In the genomic region with DNA sequence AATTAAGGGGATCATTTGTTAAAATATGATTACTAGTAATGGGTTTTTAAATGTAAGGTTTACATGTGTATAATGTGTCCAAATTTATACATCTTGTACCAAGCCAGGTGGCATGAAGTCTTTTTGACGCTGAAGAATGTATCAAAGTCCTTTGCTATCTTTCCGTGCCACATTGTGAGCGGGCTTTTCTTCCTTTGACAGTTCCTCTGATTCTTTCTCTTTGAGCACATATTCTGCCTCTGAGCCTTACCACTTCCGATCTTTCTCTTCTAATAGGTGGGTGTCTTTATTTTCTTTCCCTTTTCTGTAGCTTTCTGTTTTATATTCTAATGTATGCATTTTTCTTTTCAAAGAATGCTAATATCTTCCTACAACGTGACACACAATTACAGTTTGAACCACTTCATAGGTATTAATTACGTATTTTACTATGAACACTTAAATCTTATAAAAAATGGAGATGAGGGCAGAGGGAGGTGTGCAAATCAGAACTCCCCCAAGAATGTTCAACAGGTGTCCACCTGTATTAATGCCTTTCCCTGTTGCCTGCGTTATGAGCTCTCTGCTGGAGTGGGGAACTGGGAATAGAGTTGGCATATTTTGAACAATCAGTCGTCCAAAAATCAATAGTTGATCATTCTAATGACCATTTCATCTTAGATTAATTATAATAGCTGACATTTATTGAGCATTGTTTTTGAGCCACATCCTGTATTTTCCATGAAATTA, we compare ENCODE assay signal across 37 cellular contexts.
"Had no signal": no experiment of that assay in that cellular context is flagged by ENCODE, and none has a peak within 500 bp of the region (broad histone marks: within the 10 kb centered on the region; RNA-seq: fewer than 3 reads in every experiment).

No MANE protein-coding gene starts in this region.

- H3K36me3 Mint-ChIP-seq: activated naive CD4-positive, alpha-beta T cell treated with anti-CD3 and anti-CD28 coated beads, Interleukin-2, amount 10 ng/mL, durations not matched to agents 7 days and 5 days; activated naive CD4-positive, alpha-beta T cell treated with anti-CD3 and anti-CD28 coated beads, Interleukin-2, amount 50 U/mL, for 24 hours; activated naive CD4-positive, alpha-beta T cell treated with anti-CD3 and anti-CD28 coated beads, Interleukin-2, amount 50 U/mL, for 72 hours; activated naive CD8-positive, alpha-beta T cell; activated naive CD8-positive, alpha-beta T cell treated with anti-CD3 and anti-CD28 coated beads for 36 hours; activated naive CD8-positive, alpha-beta T cell treated with anti-CD3 and anti-CD28 coated beads, Interleukin-2, amount 10 ng/mL, durations not matched to agents 7 days and 5 days had no signal

- H3K27ac Mint-ChIP-seq: activated naive CD4-positive, alpha-beta T cell treated with anti-CD3 and anti-CD28 coated beads for 36 hours; activated naive CD4-positive, alpha-beta T cell treated with anti-CD3 and anti-CD28 coated beads, Interleukin-2, amount 10 ng/mL, durations not matched to agents 7 days and 5 days; activated naive CD4-positive, alpha-beta T cell treated with anti-CD3 and anti-CD28 coated beads, Interleukin-2, amount 50 U/mL, for 24 hours; activated naive CD4-positive, alpha-beta T cell treated with anti-CD3 and anti-CD28 coated beads, Interleukin-2, amount 50 U/mL, for 72 hours; activated naive CD8-positive, alpha-beta T cell; activated naive CD8-positive, alpha-beta T cell treated with anti-CD3 and anti-CD28 coated beads for 36 hours; activated naive CD8-positive, alpha-beta T cell treated with anti-CD3 and anti-CD28 coated beads, Interleukin-2, amount 10 ng/mL, durations not matched to agents 7 days and 5 days; activated naive CD8-positive, alpha-beta T cell treated with anti-CD3 and anti-CD28 coated beads, Interleukin-2, amount 50 U/mL, for 24 hours; activated T-cell treated with anti-CD3 and anti-CD28 coated beads, Interleukin-2, amount 50 U/mL, for 72 hours; activated T-helper 1 cell treated with anti-CD3 and anti-CD28 coated beads, Interleukin-12 subunit alpha, Interleukin-12 subunit beta, Interleukin-2, Interleukin-4 antibody, amounts not matched to agents 30 ng/mL and 10 ng/mL and 1 ng/mL, durations not matched to agents 14 hours and 24 hours and 36 hours; activated T-helper 17 cell treated with anti-CD3 and anti-CD28 coated beads, Interleukin-2, amount 50 U/mL, for 72 hours; activated T-helper 2 cell treated with anti-CD3 and anti-CD28 coated beads, Interferon-gamma antibody, Interleukin-2, Interleukin-4, amounts not matched to agents 10 μg/mL and 5 μg/mL and 100 μg/mL, durations not matched to agents 14 hours and 24 hours and 36 hours; brain had no signal

- H3K9me3 ChIP-seq: adrenal gland, ascending aorta, body of pancreas, breast epithelium, colonic mucosa had no signal

- H3K27me3 Mint-ChIP-seq: brain had no signal

- H3K4me3 Mint-ChIP-seq: activated naive CD4-positive, alpha-beta T cell treated with anti-CD3 and anti-CD28 coated beads for 36 hours; activated naive CD4-positive, alpha-beta T cell treated with anti-CD3 and anti-CD28 coated beads, Interleukin-2, amount 10 ng/mL, durations not matched to agents 7 days and 5 days; activated naive CD4-positive, alpha-beta T cell treated with anti-CD3 and anti-CD28 coated beads, Interleukin-2, amount 50 U/mL, for 24 hours; activated naive CD8-positive, alpha-beta T cell; activated naive CD8-positive, alpha-beta T cell treated with anti-CD3 and anti-CD28 coated beads for 36 hours; activated naive CD8-positive, alpha-beta T cell treated with anti-CD3 and anti-CD28 coated beads, Interleukin-2, amount 10 ng/mL, durations not matched to agents 7 days and 5 days; activated naive CD8-positive, alpha-beta T cell treated with anti-CD3 and anti-CD28 coated beads, Interleukin-2, amount 50 U/mL, for 24 hours; activated T-cell treated with anti-CD3 and anti-CD28 coated beads, Interleukin-2, amount 50 U/mL, for 72 hours; activated T-helper 1 cell treated with anti-CD3 and anti-CD28 coated beads, Interleukin-12 subunit alpha, Interleukin-12 subunit beta, Interleukin-2, Interleukin-4 antibody, amounts not matched to agents 30 ng/mL and 10 ng/mL and 1 ng/mL, durations not matched to agents 14 hours and 24 hours and 36 hours; activated T-helper 17 cell treated with anti-CD3 and anti-CD28 coated beads, Interleukin-2, amount 50 U/mL, for 72 hours; brain; central memory CD8-positive, alpha-beta T cell had no signal

- H3K27ac ChIP-seq: adrenal gland, body of pancreas, brain microvascular endothelial cell, cardiac muscle cell, colonic mucosa had no signal

- H3K4me3 ChIP-seq: adrenal gland, ascending aorta, body of pancreas, breast epithelium, cardiac muscle cell, colonic mucosa had no signal

- H3K36me3 ChIP-seq: adrenal gland, ascending aorta, brain microvascular endothelial cell, breast epithelium, colonic mucosa had no signal

- H3K9me3 Mint-ChIP-seq: activated naive CD4-positive, alpha-beta T cell treated with anti-CD3 and anti-CD28 coated beads for 36 hours; activated naive CD4-positive, alpha-beta T cell treated with anti-CD3 and anti-CD28 coated beads, Interleukin-2, amount 10 ng/mL, durations not matched to agents 7 days and 5 days; activated naive CD4-positive, alpha-beta T cell treated with anti-CD3 and anti-CD28 coated beads, Interleukin-2, amount 50 U/mL, for 24 hours; activated naive CD8-positive, alpha-beta T cell treated with anti-CD3 and anti-CD28 coated beads for 36 hours; activated naive CD8-positive, alpha-beta T cell treated with anti-CD3 and anti-CD28 coated beads, Interleukin-2, amount 10 ng/mL, durations not matched to agents 7 days and 5 days; activated naive CD8-positive, alpha-beta T cell treated with anti-CD3 and anti-CD28 coated beads, Interleukin-2, amount 50 U/mL, for 24 hours; activated T-cell treated with anti-CD3 and anti-CD28 coated beads, Interleukin-2, amount 50 U/mL, for 72 hours; activated T-helper 1 cell treated with anti-CD3 and anti-CD28 coated beads, Interleukin-12 subunit alpha, Interleukin-12 subunit beta, Interleukin-2, Interleukin-4 antibody, amounts not matched to agents 30 ng/mL and 10 ng/mL and 1 ng/mL, durations not matched to agents 14 hours and 24 hours and 36 hours; activated T-helper 17 cell treated with anti-CD3 and anti-CD28 coated beads, Interleukin-2, amount 50 U/mL, for 72 hours; activated T-helper 2 cell treated with anti-CD3 and anti-CD28 coated beads, Interferon-gamma antibody, Interleukin-2, Interleukin-4, amounts not matched to agents 10 μg/mL and 5 μg/mL and 100 μg/mL, durations not matched to agents 14 hours and 24 hours and 36 hours; brain; central memory CD8-positive, alpha-beta T cell had no signal

- H3K4me1 ChIP-seq: adrenal gland, body of pancreas, breast epithelium, colonic mucosa had no signal

- FAIRE-seq: astrocyte, bronchial epithelial cell, colon had no signal

- DNase-seq: activated effector memory CD4-positive, alpha-beta T cell treated with anti-CD3 and anti-CD28 coated beads, Interleukin-2, amount 50 U/mL, for 16 hours; activated effector memory CD4-positive, alpha-beta T cell treated with Interleukin-2 at 50 U/mL for 16 hours; activated gamma-delta T cell treated with Interleukin-2 at 50 U/mL for 16 hours; activated naive CD4-positive, alpha-beta T cell; activated naive CD4-positive, alpha-beta T cell treated with anti-CD3 and anti-CD28 coated beads for 36 hours; activated naive CD4-positive, alpha-beta T cell treated with anti-CD3 and anti-CD28 coated beads, Interleukin-2, amount 10 ng/mL, durations not matched to agents 7 days and 5 days; activated naive CD4-positive, alpha-beta T cell treated with anti-CD3 and anti-CD28 coated beads, Interleukin-2, amount 50 U/mL, for 16 hours; activated naive CD4-positive, alpha-beta T cell treated with Interleukin-2 at 50 U/mL for 16 hours; activated naive CD8-positive, alpha-beta T cell treated with anti-CD3 and anti-CD28 coated beads for 36 hours; activated naive CD8-positive, alpha-beta T cell treated with anti-CD3 and anti-CD28 coated beads, Interleukin-2, amount 10 ng/mL, durations not matched to agents 7 days and 5 days; activated naive CD8-positive, alpha-beta T cell treated with anti-CD3 and anti-CD28 coated beads, Interleukin-2, amount 50 U/mL, for 24 hours; activated T-cell treated with anti-CD3 and anti-CD28 coated beads, Interleukin-2, amount 50 U/mL, for 48 hours; activated T-cell treated with anti-CD3 and anti-CD28 coated beads, Interleukin-2, amount 50 U/mL, for 72 hours; adrenal gland; amniotic stem cell; amygdala; aorta; body of pancreas; brain microvascular endothelial cell; caudate nucleus; central memory CD4-positive, alpha-beta T cell; cerebellar nuclear complex; colonic mucosa had no signal

- H3K4me1 Mint-ChIP-seq: activated naive CD4-positive, alpha-beta T cell treated with anti-CD3 and anti-CD28 coated beads, Interleukin-2, amount 10 ng/mL, durations not matched to agents 7 days and 5 days; activated naive CD4-positive, alpha-beta T cell treated with anti-CD3 and anti-CD28 coated beads, Interleukin-2, amount 50 U/mL, for 24 hours; activated naive CD8-positive, alpha-beta T cell treated with anti-CD3 and anti-CD28 coated beads for 36 hours; activated naive CD8-positive, alpha-beta T cell treated with anti-CD3 and anti-CD28 coated beads, Interleukin-2, amount 10 ng/mL, durations not matched to agents 7 days and 5 days; activated naive CD8-positive, alpha-beta T cell treated with anti-CD3 and anti-CD28 coated beads, Interleukin-2, amount 50 U/mL, for 24 hours; activated T-helper 17 cell treated with anti-CD3 and anti-CD28 coated beads, Interleukin-2, amount 50 U/mL, for 72 hours; brain; central memory CD8-positive, alpha-beta T cell had no signal
